ENCODE assay signal across 1 cellular context in genomic region chr13:79387853-79388252, GRCh38.
TF ChIP-seq lines count a peak whose summit lies in the region.

No MANE protein-coding gene starts in this region.

TF ChIP-seq in WTC11, 78 proteins besides CTCF, POLR2A, EP300 and RAD21 (continued from another document):
- no peak for TF ChIP-seq ATF6 (CRISPR knock-in tag; IDR thresholded peaks at IDR 0.05)
- TF ChIP-seq ARID4B (CRISPR knock-in tag; IDR thresholded peaks at IDR 0.05; ENCODE audit: borderline replicate concordance) = no peak
- TF ChIP-seq ZNF219 (CRISPR knock-in tag; IDR thresholded peaks at IDR 0.05; ENCODE audit: borderline replicate concordance) = no peak
- no peak for TF ChIP-seq ZNF263 (CRISPR knock-in tag; IDR thresholded peaks at IDR 0.05; ENCODE audit: low read depth)
- no peak for TF ChIP-seq ZNF416 (CRISPR knock-in tag; IDR thresholded peaks at IDR 0.05)
- no peak for TF ChIP-seq PRRX2 (CRISPR knock-in tag; IDR thresholded peaks at IDR 0.05)
- no peak for TF ChIP-seq CBFB (CRISPR knock-in tag; IDR thresholded peaks at IDR 0.05; ENCODE audit: low read depth)
- TF ChIP-seq KAT7 (CRISPR knock-in tag; IDR thresholded peaks at IDR 0.05; ENCODE audit: borderline replicate concordance) = no peak
- TF ChIP-seq ZNF671 (CRISPR knock-in tag; IDR thresholded peaks at IDR 0.05) = no peak
- TF ChIP-seq CREM (CRISPR knock-in tag; IDR thresholded peaks at IDR 0.05) = no peak
- TF ChIP-seq FOXJ3 (CRISPR knock-in tag; IDR thresholded peaks at IDR 0.05; ENCODE audit: borderline replicate concordance) = no peak
- TF ChIP-seq CDX4 (CRISPR knock-in tag; IDR thresholded peaks at IDR 0.05; ENCODE audit: borderline replicate concordance) = no peak
